11 cellular contexts compared by ENCODE assay signal in genomic region chr17:49753959-49754391, GRCh38. TPM values are rescaled to one million over a fixed set of nuclear protein-coding genes. Genes with fewer than 3 reads are reported as not detected.
DNase-seq lines count a peak whose midpoint lies in the region; ATAC-seq and TF ChIP-seq lines count a peak whose summit lies in the region.
"Had no signal": no experiment of that assay in that cellular context is flagged by ENCODE, and none has a peak within 500 bp of the region (broad histone marks: within the 10 kb centered on the region; RNA-seq: fewer than 3 reads in every experiment).

No MANE protein-coding gene starts in this region.

- H3K4me3 Mint-ChIP-seq in activated naive CD4-positive, alpha-beta T cell treated with anti-CD3 and anti-CD28 coated beads for 36 hours, result no peak overlapping the region
- H3K4me3 Mint-ChIP-seq in activated naive CD4-positive, alpha-beta T cell treated with anti-CD3 and anti-CD28 coated beads, Interleukin-2, amount 10 ng/mL, durations not matched to agents 7 days and 5 days, result no peak overlapping the region
- H3K4me3 Mint-ChIP-seq in stimulated activated effector memory CD8-positive, alpha-beta T cell treated with anti-CD3 and anti-CD28 coated beads, Interleukin-12 subunit alpha, Interleukin-12 subunit beta, amount 100 ng/mL, for 72 hours, result peak overlapping the region; percentile 23

- peaks cover 88% of the 10 kb centered on the region for H3K79me2 ChIP-seq in OCI-LY7 (ENCODE audit: insufficient read depth, low read depth, low read length)

- H2AFZ ChIP-seq in OCI-LY7 (ENCODE audit: low read length), result no peak overlapping the region

- ATAC-seq in stimulated activated effector memory CD8-positive, alpha-beta T cell treated with anti-CD3 and anti-CD28 coated beads, Interleukin-12 subunit alpha, Interleukin-12 subunit beta, amount 100 ng/mL, for 72 hours, result no peak
- ATAC-seq in HG03469 (IDR thresholded peaks at IDR 0.05; ENCODE audit: unreplicated experiment), result no peak
- ATAC-seq: foreskin keratinocyte had no signal

- no peaks in the 10 kb centered on the region for H3K9me2 ChIP-seq in OCI-LY7 (ENCODE audit: insufficient read depth, low read length)

- H3K36me3 ChIP-seq in OCI-LY7 (ENCODE audit: insufficient read depth, low read length), result peaks cover 50% of the 10 kb centered on the region

- CTCF ChIA-PET in activated naive CD4-positive, alpha-beta T cell treated with anti-CD3 and anti-CD28 coated beads for 36 hours (lab: Charles Lee), result interaction anchor here (0.9 to 2.1 kb wide), 2 partner anchors 46 to 183 kb away, joined by 4 to 6 read pairs; partner anchors contain the start of gene SLC35B1
- CTCF ChIA-PET in activated naive CD4-positive, alpha-beta T cell treated with anti-CD3 and anti-CD28 coated beads, Interleukin-2, amount 10 ng/mL, durations not matched to agents 7 days and 5 days (lab: Charles Lee), result no interaction called here
- CTCF ChIA-PET in OCI-LY7 (lab: Charles Lee; ENCODE audit: unreplicated experiment), result no interaction called here
- CTCF ChIA-PET in RWPE1 (lab: Yijun Ruan, JAX), result interaction anchor here (0.6 kb wide), 1 partner anchor 238 kb away, joined by 3 read pairs; no protein-coding TSS in a partner anchor

- intact Hi-C loops in activated naive CD4-positive, alpha-beta T cell treated with anti-CD3 and anti-CD28 coated beads for 36 hours (cut with micrococcal nuclease), result no loop called here
- intact Hi-C loops in OCI-LY7 (cut with micrococcal nuclease; ENCODE audit: unreplicated experiment), result no loop called here

- peaks cover 76% of the 10 kb centered on the region for H3K4me1 Mint-ChIP-seq in activated naive CD4-positive, alpha-beta T cell treated with anti-CD3 and anti-CD28 coated beads for 36 hours (ENCODE audit: low read depth)
- H3K4me1 Mint-ChIP-seq in activated naive CD4-positive, alpha-beta T cell treated with anti-CD3 and anti-CD28 coated beads, Interleukin-2, amount 10 ng/mL, durations not matched to agents 7 days and 5 days, result peaks cover 74% of the 10 kb centered on the region
- H3K4me1 Mint-ChIP-seq in stimulated activated effector memory CD8-positive, alpha-beta T cell treated with anti-CD3 and anti-CD28 coated beads, Interleukin-12 subunit alpha, Interleukin-12 subunit beta, amount 100 ng/mL, for 72 hours, result peaks cover 67% of the 10 kb centered on the region

- H3K9me3 Mint-ChIP-seq in activated naive CD4-positive, alpha-beta T cell treated with anti-CD3 and anti-CD28 coated beads for 36 hours, result no peaks in the 10 kb centered on the region
- no peaks in the 10 kb centered on the region for H3K9me3 Mint-ChIP-seq in activated naive CD4-positive, alpha-beta T cell treated with anti-CD3 and anti-CD28 coated beads, Interleukin-2, amount 10 ng/mL, durations not matched to agents 7 days and 5 days
- no peaks in the 10 kb centered on the region for H3K9me3 Mint-ChIP-seq in stimulated activated effector memory CD8-positive, alpha-beta T cell treated with anti-CD3 and anti-CD28 coated beads, Interleukin-12 subunit alpha, Interleukin-12 subunit beta, amount 100 ng/mL, for 72 hours

- H3K27ac ChIP-seq in OCI-LY7 (ENCODE audit: low read depth, low read length, poor library complexity, severe bottlenecking) (peak overlapping the region; percentile 52), RWPE1 (no peak overlapping the region)
- H3K27ac ChIP-seq: foreskin keratinocyte had no signal

- H3K27me3 Mint-ChIP-seq in activated naive CD4-positive, alpha-beta T cell treated with anti-CD3 and anti-CD28 coated beads for 36 hours (ENCODE audit: low read depth), result no peaks in the 10 kb centered on the region
- no peaks in the 10 kb centered on the region for H3K27me3 Mint-ChIP-seq in activated naive CD4-positive, alpha-beta T cell treated with anti-CD3 and anti-CD28 coated beads, Interleukin-2, amount 10 ng/mL, durations not matched to agents 7 days and 5 days

- peaks cover 5% of the 10 kb centered on the region for H3K36me3 Mint-ChIP-seq in activated naive CD4-positive, alpha-beta T cell treated with anti-CD3 and anti-CD28 coated beads for 36 hours (ENCODE audit: low read depth)
- H3K36me3 Mint-ChIP-seq in activated naive CD4-positive, alpha-beta T cell treated with anti-CD3 and anti-CD28 coated beads, Interleukin-2, amount 10 ng/mL, durations not matched to agents 7 days and 5 days, result peaks cover 51% of the 10 kb centered on the region
- H3K36me3 Mint-ChIP-seq in stimulated activated effector memory CD8-positive, alpha-beta T cell treated with anti-CD3 and anti-CD28 coated beads, Interleukin-12 subunit alpha, Interleukin-12 subunit beta, amount 100 ng/mL, for 72 hours, result peaks cover 42% of the 10 kb centered on the region

- DNase-seq in activated naive CD4-positive, alpha-beta T cell treated with anti-CD3 and anti-CD28 coated beads for 36 hours, result no peak
- no peak for DNase-seq in activated naive CD4-positive, alpha-beta T cell treated with anti-CD3 and anti-CD28 coated beads, Interleukin-2, amount 10 ng/mL, durations not matched to agents 7 days and 5 days
- DNase-seq in OCI-LY7 (ENCODE audit: low spot score), result no peak
- DNase-seq in fibroblast of the aortic adventitia (ENCODE audit: low read depth), result peak; percentile 84
- no peak for DNase-seq in stimulated activated effector memory CD8-positive, alpha-beta T cell treated with anti-CD3 and anti-CD28 coated beads, Interleukin-12 subunit alpha, Interleukin-12 subunit beta, amount 100 ng/mL, for 72 hours (ENCODE audit: low spot score in 2 of 2)
- no peak for DNase-seq in RWPE1 (ENCODE audit: low spot score)
- DNase-seq in stimulated activated CD4-positive, alpha-beta T cell treated with anti-CD3 and anti-CD28 coated beads, Interleukin-2, amount 100 ng/mL, for 24 hours, result no peak
- DNase-seq: activated CD8-positive, alpha-beta memory T cell treated with anti-CD3 and anti-CD28 coated beads, Interleukin-2, amount 50 U/mL, for 48 hours; DMS79 treated with DMSO at 0.1 percent for 48 hours; foreskin keratinocyte had no signal

- H3K9me3 ChIP-seq in OCI-LY7 (ENCODE audit: low read length), result no peaks in the 10 kb centered on the region

- no TSS peak for BruUV-seq in OCI-LY7 (replicated peaks; lab: Mats Ljungman, UMichigan)

- POLR2A ChIA-PET in OCI-LY7 (lab: Charles Lee) (interaction anchor here (2.5 kb wide), 1 partner anchor 9 kb away, joined by 17 read pairs; the partner anchor contains the start of gene FAM117A), RWPE1 (lab: Yijun Ruan, JAX; ENCODE audit: low non-redundant PET) (no interaction called here)

- TF ChIP-seq CTCF in OCI-LY7 (conservative IDR thresholded peaks at IDR 0.05; ENCODE audit: low read length) (no peak), fibroblast of the aortic adventitia (IDR thresholded peaks at IDR 0.05; ENCODE audit: insufficient read depth, low read length) (no peak), RWPE1 (conservative IDR thresholded peaks at IDR 0.05; ENCODE audit: low read depth) (no peak)

- peak overlapping the region; percentile 47 for H3K4me2 ChIP-seq in OCI-LY7 (ENCODE audit: low read length)

- peak overlapping the region; percentile 47 for H3K27ac Mint-ChIP-seq in activated naive CD4-positive, alpha-beta T cell treated with anti-CD3 and anti-CD28 coated beads for 36 hours
- no peak overlapping the region for H3K27ac Mint-ChIP-seq in activated naive CD4-positive, alpha-beta T cell treated with anti-CD3 and anti-CD28 coated beads, Interleukin-2, amount 10 ng/mL, durations not matched to agents 7 days and 5 days
- peak overlapping the region; percentile 40 for H3K27ac Mint-ChIP-seq in stimulated activated effector memory CD8-positive, alpha-beta T cell treated with anti-CD3 and anti-CD28 coated beads, Interleukin-12 subunit alpha, Interleukin-12 subunit beta, amount 100 ng/mL, for 72 hours

- no peaks in the 10 kb centered on the region for H4K20me1 ChIP-seq in OCI-LY7 (ENCODE audit: insufficient read depth, low read length)

- H3K4me3 ChIP-seq in OCI-LY7 (ENCODE audit: low read depth, low read length, poor library complexity, severe bottlenecking) (no peak overlapping the region), fibroblast of the aortic adventitia (ENCODE audit: low read depth, low read length) (no peak overlapping the region)

- H3K4me1 ChIP-seq in OCI-LY7 (ENCODE audit: insufficient read depth, low read length, poor library complexity, severe bottlenecking), result peaks cover 72% of the 10 kb centered on the region
- H3K4me1 ChIP-seq: foreskin keratinocyte had no signal

RNA-seq across cellular contexts. Expression of gene FAM117A, which starts 10.0 kb away (rescaled TPM):
- total RNA-seq in activated naive CD4-positive, alpha-beta T cell treated with anti-CD3 and anti-CD28 coated beads for 36 hours, result 10 to 100 TPM; 17.7 TPM
- total RNA-seq in OCI-LY7 (2014; rRNA removed; shearing (Covaris generic)), result 29.9 and 40.4 TPM in 2 replicates
- total RNA-seq in OCI-LY7 (2022), result 44.3 and 45.2 TPM in 2 replicates
- 1.1 TPM in 2 replicates for total RNA-seq in fibroblast of the aortic adventitia (ENCODE audit: low replicate concordance)

RNA-seq across cellular contexts. Expression of gene KAT7, which starts 34.5 kb away (rescaled TPM):
- total RNA-seq in activated naive CD4-positive, alpha-beta T cell treated with anti-CD3 and anti-CD28 coated beads for 36 hours, result 10 to 100 TPM; 83.9 to 85.8 TPM
- 41.0 and 43.3 TPM in 2 replicates for total RNA-seq in OCI-LY7 (2014; rRNA removed; shearing (Covaris generic))
- 70.3 and 76.8 TPM in 2 replicates for total RNA-seq in OCI-LY7 (2022)
- total RNA-seq in fibroblast of the aortic adventitia (ENCODE audit: low replicate concordance), result 21.5 and 33.5 TPM in 2 replicates

RNA-seq across cellular contexts. Expression of gene SLC35B1, which starts 46.2 kb away (rescaled TPM):
- 10 to 100 TPM; 35.3 to 39.5 TPM for total RNA-seq in activated naive CD4-positive, alpha-beta T cell treated with anti-CD3 and anti-CD28 coated beads for 36 hours
- total RNA-seq in OCI-LY7 (2014; rRNA removed; shearing (Covaris generic)), result 38.1 and 51.2 TPM in 2 replicates
- total RNA-seq in OCI-LY7 (2022), result 48.9 and 51.4 TPM in 2 replicates
- total RNA-seq in fibroblast of the aortic adventitia (ENCODE audit: low replicate concordance), result 24.5 and 59.7 TPM in 2 replicates

Comparison
In these comparisons a context has a peak if more than half of its experiments do, and no peak if none do; other contexts are left out.
1. CTCF ChIA-PET loops: an anchor here in activated naive CD4-positive, alpha-beta T cell treated with anti-CD3 and anti-CD28 coated beads for 36 hours (0.9 to 2.1 kb wide) and RWPE1 (0.6 kb wide); none called in activated naive CD4-positive, alpha-beta T cell treated with anti-CD3 and anti-CD28 coated beads, Interleukin-2, amount 10 ng/mL, durations not matched to agents 7 days and 5 days and OCI-LY7.